7 cellular contexts compared by ENCODE assay signal in genomic region chr2:44291281-44292248, GRCh38. TPM values are rescaled to one million over a fixed set of nuclear protein-coding genes. Genes with fewer than 3 reads are reported as not detected.
DNase-seq lines count a peak whose midpoint lies in the region; ATAC-seq, FAIRE-seq and TF ChIP-seq lines count a peak whose summit lies in the region.

No MANE protein-coding gene starts in this region.

- H3K9me3 ChIP-seq in adipocyte (ENCODE audit: control insufficient read depth, low read length) (no peaks in the 10 kb centered on the region), skeletal muscle satellite cell (replicated peaks; ENCODE audit: low read length) (no peaks in the 10 kb centered on the region)

- H3K36me3 ChIP-seq in adipocyte (ENCODE audit: control insufficient read depth, insufficient read depth, low read length, severe bottlenecking) (no peaks in the 10 kb centered on the region), skeletal muscle satellite cell (ENCODE audit: insufficient read depth, low read length) (no peaks in the 10 kb centered on the region)

- ATAC-seq in HG02981 (IDR thresholded peaks at IDR 0.05; ENCODE audit: unreplicated experiment) = no peak

- peak overlapping the region; percentile 21 for H3K4me3 ChIP-seq in adipocyte (ENCODE audit: low read length)
- H3K4me3 ChIP-seq in skeletal muscle satellite cell (ENCODE audit: low read length) = peak overlapping the region; percentile 43

- H3K4me1 ChIP-seq in adipocyte (ENCODE audit: control insufficient read depth, insufficient read depth, low read length) (peaks cover 31% of the 10 kb centered on the region), skeletal muscle satellite cell (ENCODE audit: control insufficient read depth, insufficient read depth, low read length) (peaks cover 25% of the 10 kb centered on the region)

- peak; percentile 82 for DNase-seq in ELR (ENCODE audit: low read depth)
- peak; percentile 87 for DNase-seq in LoVo (ENCODE audit: low spot score)
- DNase-seq in adipocyte (ENCODE audit: low read depth) = peak; percentile 78
- peak; percentile 50 for DNase-seq in hepatic stellate cell (ENCODE audit: low spot score)
- DNase-seq in GM12892 (ENCODE audit: insufficient read length) = no peak

- TF ChIP-seq POLR2A in GM12892 (IDR thresholded peaks at IDR 0.05; ENCODE audit: low read depth, low read length) = no peak

- peak overlapping the region; percentile 75 for H3K4me2 ChIP-seq in skeletal muscle satellite cell (ENCODE audit: low read length)

- H3K9ac ChIP-seq in adipocyte (ENCODE audit: low read length) (peak overlapping the region; percentile 4), skeletal muscle satellite cell (ENCODE audit: low read depth, low read length) (peak overlapping the region; percentile 50)

- peaks cover 7% of the 10 kb centered on the region for H3K27me3 ChIP-seq in adipocyte (replicated peaks; ENCODE audit: control insufficient read depth, insufficient read depth, low read length)
- no peaks in the 10 kb centered on the region for H3K27me3 ChIP-seq in skeletal muscle satellite cell (ENCODE audit: control insufficient read depth, insufficient read depth, low read length)

- no peak for FAIRE-seq in GM12892 (lab: Jason Lieb, UNC)

RNA-seq across cellular contexts. Expression of gene SLC3A1, which starts 16.3 kb away (rescaled TPM):
- under 0.01 TPM in 1 of 2 replicates, not detected in the other for total RNA-seq in skeletal muscle satellite cell (2012; rRNA removed)
- polyA plus RNA-seq in GM12892 (2012; ENCODE audit: missing spikeins) = 0.23 TPM
